Comparison of ENCODE assay signal across 18 cellular contexts in genomic region chr5:102106599-102106998, GRCh38.
"Had no signal": no experiment of that assay in that cellular context is flagged by ENCODE, and none has a peak within 500 bp of the region (broad histone marks: within the 10 kb centered on the region; RNA-seq: fewer than 3 reads in every experiment).

No MANE protein-coding gene starts in this region.

- H3K36me3 Mint-ChIP-seq: natural killer cell had no signal

- H3K27me3 Mint-ChIP-seq: effector memory CD8-positive, alpha-beta T cell had no signal

- ATAC-seq: effector memory CD8-positive, alpha-beta T cell; foreskin keratinocyte; left lobe of liver; natural killer cell had no signal

- H3K27ac ChIP-seq: foreskin keratinocyte, sigmoid colon, skin epidermis, suprapubic skin, thyroid gland, upper lobe of left lung, vagina had no signal

- H3K9me3 Mint-ChIP-seq: neural crest cell had no signal

- H3K4me3 Mint-ChIP-seq: effector memory CD8-positive, alpha-beta T cell; natural killer cell; neural crest cell had no signal

- H3K27ac Mint-ChIP-seq: effector memory CD8-positive, alpha-beta T cell; natural killer cell had no signal

- H3K4me1 Mint-ChIP-seq: natural killer cell had no signal

- DNase-seq: effector memory CD8-positive, alpha-beta T cell; erythroblast; head of caudate nucleus; hippocampal formation; mammary epithelial cell; natural killer cell; sigmoid colon; stimulated activated CD4-positive, alpha-beta T cell treated with anti-CD3 and anti-CD28 coated beads, Interleukin-2, amount 100 ng/mL, for 24 hours; stimulated activated CD4-positive, alpha-beta T cell treated with anti-CD3 and anti-CD28 coated beads, Interleukin-4, amount 100 ng/mL, for 4 hours; stimulated activated naive CD4-positive, alpha-beta T cell treated with Interleukin-2 at 50 U/mL for 16 hours; thyroid gland; upper lobe of left lung had no signal
